Comparison of ENCODE assay signal across 7 cellular contexts in genomic region chr1:2232255-2232915, GRCh38. TPM values are rescaled to one million over a fixed set of nuclear protein-coding genes. Genes with fewer than 3 reads are reported as not detected.
A peak's percentile ranks its signal among the peaks of the same experiment; 100 is the strongest.
DNase-seq lines count a peak whose midpoint lies in the region; ATAC-seq, FAIRE-seq and TF ChIP-seq lines count a peak whose summit lies in the region.

No MANE protein-coding gene starts in this region.

- no peaks in the 10 kb centered on the region for H3K27me3 ChIP-seq in K562 (ENCODE audit: control insufficient read depth in 2 of 2, insufficient read depth in 2 of 2, low read length in 2 of 2)
- H3K27me3 ChIP-seq in HepG2 (ENCODE audit: control insufficient read depth in 1 of 2, insufficient read depth in 2 of 2, low read length in 2 of 2): no peaks in the 10 kb centered on the region; a peak in 1 of 5 replicates
- H3K27me3 ChIP-seq in subcutaneous abdominal adipose tissue (ENCODE audit: control insufficient read depth in 5 of 5, insufficient read depth in 4 of 5, low read length in 5 of 5): no peaks in the 10 kb centered on the region

- DNase-seq in LNCaP clone FGC (ENCODE audit: low read depth): no peak
- peak in 1 of 4 experiments; percentile 30 for DNase-seq in K562 (ENCODE audit: extremely low read depth in 1 of 4, low spot score in 3 of 4)
- DNase-seq in HepG2 (ENCODE audit: low spot score): peak; percentile 91
- DNase-seq in NCI-H2081 treated with DMSO at 0.1 percent for 48 hours (lab: John Stamatoyannopoulos, UW): no peak
- no peak for DNase-seq in ecto neural progenitor cell (ENCODE audit: low spot score)

- TF ChIP-seq CTCF in LNCaP clone FGC (IDR thresholded peaks at IDR 0.05; ENCODE audit: control insufficient read depth, extremely low read depth, insufficient read depth) (no peak), K562 (IDR thresholded peaks at IDR 0.05 in 2 of 3, conservative IDR thresholded peaks at IDR 0.05 in 1 of 3; ENCODE audit: insufficient read depth in 2 of 3, low read depth in 1 of 3, low read length in 3 of 3) (no peak), HepG2 (CRISPR knock-in tag; IDR thresholded peaks at IDR 0.05) (0 out of 2 replicates have a peak, but pooled peaks have one; percentile 3)

- H3K4me3 ChIP-seq in LNCaP clone FGC (ENCODE audit: low read depth, low read length) (peak overlapping the region; percentile 71), K562 (peak overlapping the region; percentile 53; the same call in 1 of the 2 replicates), HepG2 (replicated peaks in 1 of 3; ENCODE audit: insufficient read depth in 1 of 3, low read depth in 2 of 3, low read length in 3 of 3) (peak overlapping the region; percentile 74 to 96 (median 95)), subcutaneous abdominal adipose tissue (ENCODE audit: low read depth in 1 of 5, low read length in 5 of 5) (peak overlapping the region; percentile 76 to 99 (median 88))

- H3K36me3 ChIP-seq in K562 (ENCODE audit: control insufficient read depth, insufficient read depth, low read length) (peaks cover 19% of the 10 kb centered on the region; the same call in 2 of the 3 replicates), HepG2 (replicated peaks in 1 of 2; ENCODE audit: control insufficient read depth in 1 of 2, insufficient read depth in 2 of 2, low read length in 2 of 2) (peaks cover 0 to 11% of the 10 kb centered on the region in 2 experiments; a peak in 1 of 5 replicates), subcutaneous abdominal adipose tissue (ENCODE audit: control insufficient read depth in 5 of 5, insufficient read depth in 5 of 5, low read length in 5 of 5) (peaks cover 0 to 5% (median 0%) of the 10 kb centered on the region in 5 donors)

- ATAC-seq in K562: no peak
- peak; percentile 23 for ATAC-seq in HepG2
- no peak for ATAC-seq in HG03469 (IDR thresholded peaks at IDR 0.05; ENCODE audit: unreplicated experiment)

- H3K4me2 ChIP-seq in K562 (ENCODE audit: insufficient read depth, low read length): peak overlapping the region; percentile 96
- peak overlapping the region; percentile 95 for H3K4me2 ChIP-seq in HepG2 (ENCODE audit: low read depth, low read length)

- POLR2A ChIA-PET in K562 (lab: Yijun Ruan, JAX) (interaction anchor here (0.6 to 4.0 kb wide), 12 partner anchors 9 to 161 kb away, joined by 3 to 33 read pairs (median 4); partner anchors contain the start of genes MORN1 and RER1), HepG2 (lab: Yijun Ruan, JAX) (interaction anchor here (0.6 to 9.9 kb wide), 20 partner anchors 9 to 84 kb away, joined by 3 to 178 read pairs (median 6); partner anchors contain the start of gene FAAP20)

- H3K27ac ChIP-seq in K562 (ENCODE audit: extremely low read depth, low read depth, low read length) (peak overlapping the region; percentile 66; the same call in 2 of the 3 replicates), HepG2 (ENCODE audit: extremely low read length, insufficient read depth, low read length) (peak overlapping the region; percentile 81), subcutaneous abdominal adipose tissue (ENCODE audit: low read depth, low read length) (peak overlapping the region; percentile 94)

- intact Hi-C loops in K562 (cut with micrococcal nuclease): no loop called here
- intact Hi-C loops in HepG2 (cut with micrococcal nuclease; ENCODE audit: unreplicated experiment): loop anchor here (2.0 to 5.0 kb wide), 2 partner anchors 26 to 35 kb away; no protein-coding TSS in a partner anchor

- WGBS in K562 (ENCODE audit: insufficient coverage, low coverage, missing lambda C conversion rate): 33% methylated on average over 17 of the region's 17 CpGs
- 0% methylated on average over 7 of the region's 17 CpGs for WGBS in HepG2 (ENCODE audit: low lambda C conversion rate)

- no peak for TF ChIP-seq RAD21 in K562 (CRISPR knock-in tag; conservative IDR thresholded peaks at IDR 0.05 in 1 of 2, IDR thresholded peaks at IDR 0.05 in 1 of 2)
- TF ChIP-seq RAD21 in HepG2 (CRISPR knock-in tag; IDR thresholded peaks at IDR 0.05): no peak

- H3K4me1 ChIP-seq in K562 (replicated peaks in 1 of 2; ENCODE audit: control insufficient read depth in 2 of 2, insufficient read depth in 2 of 2, low read length in 2 of 2): peaks cover 36 to 87% of the 10 kb centered on the region in 2 experiments
- peaks cover 51% of the 10 kb centered on the region for H3K4me1 ChIP-seq in HepG2 (ENCODE audit: insufficient read depth, low read length)
- H3K4me1 ChIP-seq in subcutaneous abdominal adipose tissue (ENCODE audit: control insufficient read depth in 5 of 5, insufficient read depth in 5 of 5, low read length in 5 of 5): peaks cover 18 to 86% (median 83%) of the 10 kb centered on the region in 5 donors

- in situ Hi-C loops in K562 (cut with MboI) (loop anchor here (5.0 kb wide), 1 partner anchor 35 kb away; no protein-coding TSS in a partner anchor), HepG2 (cut with HindIII; ENCODE audit: extremely low pct_ligation_motif_present, low pct_unique_long_range_greater_than_20kb) (loop anchor here (5.0 kb wide), 1 partner anchor 35 kb away; no protein-coding TSS in a partner anchor)

- CTCF ChIA-PET in K562 (lab: Yijun Ruan, JAX; ENCODE audit: low intra/inter-chr PET ratio) (no interaction called here), HepG2 (lab: Yijun Ruan, JAX; ENCODE audit: low intra/inter-chr PET ratio, low total read pairs) (no interaction called here)

- no peak for FAIRE-seq in K562 (lab: Jason Lieb, UNC)
- FAIRE-seq in HepG2 (lab: Jason Lieb, UNC): peak; percentile 92

- H4K20me1 ChIP-seq in K562 (replicated peaks; ENCODE audit: control insufficient read depth, insufficient read depth, low read length) (peaks cover 81% of the 10 kb centered on the region), HepG2 (ENCODE audit: insufficient read depth, low read length) (peaks cover 74% of the 10 kb centered on the region)

- H2AFZ ChIP-seq in K562 (ENCODE audit: low read depth, low read length) (no peak overlapping the region), HepG2 (ENCODE audit: low read length) (no peak overlapping the region)

- H3K9ac ChIP-seq in K562 (ENCODE audit: insufficient read depth in 1 of 2, low read depth in 2 of 2, low read length in 2 of 2) (peak overlapping the region; percentile 30 to 85; a peak in 3 of 4 replicates), HepG2 (ENCODE audit: insufficient read depth, low read depth, low read length) (peak overlapping the region; percentile 85), subcutaneous abdominal adipose tissue (ENCODE audit: low read length in 5 of 5) (peak overlapping the region; percentile 13 to 97 (median 91))

- TF ChIP-seq POLR2A in K562 (conservative IDR thresholded peaks at IDR 0.05): no peak
- TF ChIP-seq POLR2A in HepG2 (IDR thresholded peaks at IDR 0.05; ENCODE audit: insufficient read depth in 1 of 2, low read depth in 2 of 2, low read length in 2 of 2): peak in 1 of 2 experiments; percentile 58; a peak in 1 of 4 replicates

- no TSS peak for BruUV-seq in K562 (replicated peaks; lab: Mats Ljungman, UMichigan)
- BruUV-seq in HepG2 (replicated peaks; lab: Mats Ljungman, UMichigan): TSS peak; percentile 57

- TF ChIP-seq EP300 in K562 (IDR thresholded peaks at IDR 0.05; ENCODE audit: low read length) (no peak), HepG2 (IDR thresholded peaks at IDR 0.05; ENCODE audit: low read depth in 2 of 2, low read length in 2 of 2) (peak in 1 of 2 experiments; percentile 93; a peak in 2 of 4 replicates), HepG2 (CRISPR knock-in tag; IDR thresholded peaks at IDR 0.05; ENCODE audit: borderline replicate concordance) (peak; percentile 64; the same call in 1 of the 2 replicates)

- peaks cover 36% of the 10 kb centered on the region for H3K9me1 ChIP-seq in K562 (ENCODE audit: control insufficient read depth, insufficient read depth, low read length)

- H3K79me2 ChIP-seq in K562 (ENCODE audit: control insufficient read depth, insufficient read depth, low read length) (peaks cover 87% of the 10 kb centered on the region), HepG2 (ENCODE audit: insufficient read depth, low read length) (peaks cover 81% of the 10 kb centered on the region)

- no peaks in the 10 kb centered on the region for H3K9me3 ChIP-seq in K562 (replicated peaks; ENCODE audit: control insufficient read depth, insufficient read depth, low read depth, low read length)
- H3K9me3 ChIP-seq in HepG2 (ENCODE audit: low read length): no peaks in the 10 kb centered on the region
- H3K9me3 ChIP-seq in subcutaneous abdominal adipose tissue (ENCODE audit: control insufficient read depth in 5 of 5, low read length in 5 of 5): no peaks in the 10 kb centered on the region

RNA-seq across cellular contexts. Expression of gene SKI, which starts 4.3 kb away (rescaled TPM):
- 25.0 and 40.0 TPM in 2 replicates for total RNA-seq in K562 (2011; cell fraction: chromatin; rRNA removed; ENCODE audit: low replicate concordance)
- 28.2 and 34.2 TPM in 2 replicates for total RNA-seq in K562 (2011; cell fraction: nucleolus; rRNA removed)
- 21.0 and 24.4 TPM in 2 replicates for total RNA-seq in K562 (2011; cell fraction: nucleoplasm; rRNA removed)
- total RNA-seq in K562 (2014; rRNA removed) (10.8 and 16.6 TPM in 2 replicates), K562 (2014; rRNA removed; fragmentation: Illumina TruSeq; extraction: Trizol) (2.8 and 3.2 TPM in 2 replicates), K562 (2015; rRNA removed; fragmentation: Illumina TruSeq; extraction: Trizol) (4.6 and 5.6 TPM in 2 replicates), K562 (2021) (55.4 and 60.5 TPM in 2 replicates), HepG2 (2016; rRNA removed; fragmentation: Illumina TruSeq; extraction: Trizol) (6.9 and 9.6 TPM in 2 replicates)
- polyA plus RNA-seq in K562 (2011; rRNA removed) (3.1 and 4.6 TPM in 2 replicates), K562 (2014; fragmentation: Illumina TruSeq; extraction: Trizol) (15.8 and 21.4 TPM in 2 replicates), K562 (2014; fragmentation: Nextera tagmentation; extraction: Ambion mirVana) (under 1 TPM; 0.10 to 0.39 TPM), K562 (2014; rRNA removed) (16.4 and 17.0 TPM in 2 replicates), HepG2 (2011; rRNA removed) (4.7 and 5.9 TPM in 2 replicates)
- 3.6 and 6.1 TPM in 2 replicates for polyA plus RNA-seq in K562 (2011; cell fraction: cytosol; rRNA removed)
- 8.6 and 16.4 TPM in 2 replicates for polyA plus RNA-seq in K562 (2011; cell fraction: nucleus; rRNA removed)
- polyA plus RNA-seq in K562 (2012): 13.2 and 13.6 TPM in 2 replicates
- polyA minus RNA-seq in K562 (2011; rRNA and poly(A)+ RNA removed): 2.7 and 4.6 TPM in 2 replicates
- 20.6 and 21.9 TPM in 2 replicates for polyA minus RNA-seq in K562 (2011; cell fraction: cytosol; rRNA and poly(A)+ RNA removed)
- 8.6 and 10.9 TPM in 2 replicates for polyA minus RNA-seq in K562 (2011; cell fraction: nucleus; rRNA and poly(A)+ RNA removed)
- 3.4 and 6.3 TPM in 2 replicates for total RNA-seq in HepG2 (2016; cell fraction: cytosol; rRNA removed; fragmentation: Illumina TruSeq; extraction: Trizol; ENCODE audit: low read depth)
- total RNA-seq in HepG2 (2016; cell fraction: insoluble cytoplasmic fraction; rRNA removed; fragmentation: Illumina TruSeq; extraction: Trizol): 7.7 and 7.9 TPM in 2 replicates
- total RNA-seq in HepG2 (2016; cell fraction: membrane; rRNA removed; fragmentation: Illumina TruSeq; extraction: Trizol): 4.6 and 5.7 TPM in 2 replicates
- 10.6 and 12.2 TPM in 2 replicates for total RNA-seq in HepG2 (2016; cell fraction: nucleus; rRNA removed; fragmentation: Illumina TruSeq; extraction: Trizol)
- polyA plus RNA-seq in HepG2 (2011; cell fraction: cytosol; rRNA removed): 3.8 and 4.2 TPM in 2 replicates
- polyA plus RNA-seq in HepG2 (2011; cell fraction: nucleus; rRNA removed): 20.3 and 21.2 TPM in 2 replicates
- 10.1 and 12.3 TPM in 2 replicates for polyA plus RNA-seq in HepG2 (2012)
- 0.60 and 0.83 TPM in 2 replicates for polyA plus RNA-seq in HepG2 (2016; cell fraction: cytosol; fragmentation: Illumina TruSeq; extraction: Trizol; ENCODE audit: low read depth)
- polyA plus RNA-seq in HepG2 (2016; cell fraction: insoluble cytoplasmic fraction; fragmentation: Illumina TruSeq; extraction: Trizol; ENCODE audit: low read depth): 16.7 and 23.3 TPM in 2 replicates
- 3.7 and 4.4 TPM in 2 replicates for polyA plus RNA-seq in HepG2 (2016; cell fraction: membrane; fragmentation: Illumina TruSeq; extraction: Trizol; ENCODE audit: low read depth)
- 33.8 and 34.3 TPM in 2 replicates for polyA plus RNA-seq in HepG2 (2016; cell fraction: nucleus; fragmentation: Illumina TruSeq; extraction: Trizol; ENCODE audit: insufficient read depth, low read depth)
- polyA minus RNA-seq in HepG2 (2011; rRNA and poly(A)+ RNA removed; ENCODE audit: low replicate concordance): 4.4 and 14.7 TPM in 2 replicates
- polyA minus RNA-seq in HepG2 (2011; cell fraction: cytosol; rRNA and poly(A)+ RNA removed): 16.7 and 22.2 TPM in 2 replicates
- 10.9 and 12.1 TPM in 2 replicates for polyA minus RNA-seq in HepG2 (2011; cell fraction: nucleus; rRNA and poly(A)+ RNA removed)

RNA-seq across cellular contexts. Expression of gene FAAP20, which starts 37.8 kb away (rescaled TPM):
- total RNA-seq in K562 (2011; cell fraction: chromatin; rRNA removed; ENCODE audit: low replicate concordance): 32.5 and 87.9 TPM in 2 replicates
- 57.6 and 57.7 TPM in 2 replicates for total RNA-seq in K562 (2011; cell fraction: nucleolus; rRNA removed)
- 37.4 and 38.2 TPM in 2 replicates for total RNA-seq in K562 (2011; cell fraction: nucleoplasm; rRNA removed)
- total RNA-seq in K562 (2014; rRNA removed): 74.4 and 79.5 TPM in 2 replicates
- 4.5 and 5.2 TPM in 2 replicates for total RNA-seq in K562 (2014; rRNA removed; fragmentation: Illumina TruSeq; extraction: Trizol)
- 13.7 and 15.9 TPM in 2 replicates for total RNA-seq in K562 (2015; rRNA removed; fragmentation: Illumina TruSeq; extraction: Trizol)
- total RNA-seq in K562 (2021): 142 TPM in 2 replicates
- polyA plus RNA-seq in K562 (2011; rRNA removed): 9.9 and 13.5 TPM in 2 replicates
- 19.5 and 92.5 TPM in 2 replicates for polyA plus RNA-seq in K562 (2011; cell fraction: cytosol; rRNA removed)
- 23.2 and 44.5 TPM in 2 replicates for polyA plus RNA-seq in K562 (2011; cell fraction: nucleus; rRNA removed)
- polyA plus RNA-seq in K562 (2012): 74.5 and 114 TPM in 2 replicates
- polyA plus RNA-seq in K562 (2014; fragmentation: Illumina TruSeq; extraction: Trizol): 8.4 and 22.6 TPM in 2 replicates
- polyA plus RNA-seq in K562 (2014; fragmentation: Nextera tagmentation; extraction: Ambion mirVana): 1 to 10 TPM in 1 of 2 experiments, under 1 TPM in 1; 0.58 to 1.0 TPM
- polyA plus RNA-seq in K562 (2014; rRNA removed): 143 and 153 TPM in 2 replicates
- 3.3 and 3.9 TPM in 2 replicates for polyA minus RNA-seq in K562 (2011; rRNA and poly(A)+ RNA removed)
- 16.1 and 25.8 TPM in 2 replicates for polyA minus RNA-seq in K562 (2011; cell fraction: cytosol; rRNA and poly(A)+ RNA removed)
- polyA minus RNA-seq in K562 (2011; cell fraction: nucleus; rRNA and poly(A)+ RNA removed): 10.0 and 14.0 TPM in 2 replicates
- total RNA-seq in HepG2 (2016; rRNA removed; fragmentation: Illumina TruSeq; extraction: Trizol): 10.4 and 10.8 TPM in 2 replicates
- 25.8 and 31.3 TPM in 2 replicates for total RNA-seq in HepG2 (2016; cell fraction: cytosol; rRNA removed; fragmentation: Illumina TruSeq; extraction: Trizol; ENCODE audit: low read depth)
- total RNA-seq in HepG2 (2016; cell fraction: insoluble cytoplasmic fraction; rRNA removed; fragmentation: Illumina TruSeq; extraction: Trizol): 9.1 and 10.5 TPM in 2 replicates
- total RNA-seq in HepG2 (2016; cell fraction: membrane; rRNA removed; fragmentation: Illumina TruSeq; extraction: Trizol): 30.5 and 36.7 TPM in 2 replicates
- total RNA-seq in HepG2 (2016; cell fraction: nucleus; rRNA removed; fragmentation: Illumina TruSeq; extraction: Trizol): 7.4 and 9.0 TPM in 2 replicates
- 9.6 and 14.4 TPM in 2 replicates for polyA plus RNA-seq in HepG2 (2011; rRNA removed)
- polyA plus RNA-seq in HepG2 (2011; cell fraction: cytosol; rRNA removed): 8.7 and 21.7 TPM in 2 replicates
- 37.4 and 44.6 TPM in 2 replicates for polyA plus RNA-seq in HepG2 (2011; cell fraction: nucleus; rRNA removed)
- 24.2 and 24.5 TPM in 2 replicates for polyA plus RNA-seq in HepG2 (2012)
- 237 and 239 TPM in 2 replicates for polyA plus RNA-seq in HepG2 (2016; cell fraction: cytosol; fragmentation: Illumina TruSeq; extraction: Trizol; ENCODE audit: low read depth)
- 38.7 and 46.2 TPM in 2 replicates for polyA plus RNA-seq in HepG2 (2016; cell fraction: insoluble cytoplasmic fraction; fragmentation: Illumina TruSeq; extraction: Trizol; ENCODE audit: low read depth)
- 156 and 163 TPM in 2 replicates for polyA plus RNA-seq in HepG2 (2016; cell fraction: membrane; fragmentation: Illumina TruSeq; extraction: Trizol; ENCODE audit: low read depth)
- 44.5 and 50.9 TPM in 2 replicates for polyA plus RNA-seq in HepG2 (2016; cell fraction: nucleus; fragmentation: Illumina TruSeq; extraction: Trizol; ENCODE audit: insufficient read depth, low read depth)
- 3.5 and 6.2 TPM in 2 replicates for polyA minus RNA-seq in HepG2 (2011; rRNA and poly(A)+ RNA removed; ENCODE audit: low replicate concordance)
- 5.6 and 7.3 TPM in 2 replicates for polyA minus RNA-seq in HepG2 (2011; cell fraction: cytosol; rRNA and poly(A)+ RNA removed)
- 6.3 and 6.6 TPM in 2 replicates for polyA minus RNA-seq in HepG2 (2011; cell fraction: nucleus; rRNA and poly(A)+ RNA removed)
